ENCODE assay signal across 1 cellular context in genomic region chr14:24215495-24216344, GRCh38.
A peak's percentile ranks its signal among the peaks of the same experiment; 100 is the strongest.
TF ChIP-seq lines count a peak whose summit lies in the region.

Gene MDP1, minus strand, starts transcription at chr14:24216066. Its CDS starts 111 bp downstream, at chr14:24215955.

TF ChIP-seq in HepG2, 621 proteins besides CTCF, POLR2A, EP300 and RAD21 (continued from another document and continues in another):
- peak; percentile 93 for TF ChIP-seq TFAP4 (IDR thresholded peaks at IDR 0.05; ENCODE audit: borderline replicate concordance, low read depth)
- TF ChIP-seq ZNF530 (CRISPR knock-in tag; IDR thresholded peaks at IDR 0.05; ENCODE audit: low read depth) = no peak
- peak; percentile 55; the same call in 1 of the 2 replicates for TF ChIP-seq NFYB (CRISPR knock-in tag; IDR thresholded peaks at IDR 0.05)
- peak; percentile 37; the same call in 1 of the 2 replicates for TF ChIP-seq GPN1 (CRISPR knock-in tag; IDR thresholded peaks at IDR 0.05; ENCODE audit: borderline replicate concordance)
- TF ChIP-seq DRAP1 (CRISPR knock-in tag; IDR thresholded peaks at IDR 0.05) = peak; percentile 94
- peak; percentile 77; the same call in 1 of the 2 replicates for TF ChIP-seq NR3C1 (CRISPR knock-in tag; IDR thresholded peaks at IDR 0.05)
- peak; percentile 99 for TF ChIP-seq ERF (CRISPR knock-in tag; IDR thresholded peaks at IDR 0.05)
- no peak for TF ChIP-seq ZNF207 (IDR thresholded peaks at IDR 0.05; ENCODE audit: borderline replicate concordance)
- TF ChIP-seq ZNF577 (CRISPR knock-in tag; IDR thresholded peaks at IDR 0.05; ENCODE audit: borderline replicate concordance, low read depth) = 0 out of 2 replicates have a peak, but pooled peaks have one; percentile 28
- TF ChIP-seq ZNF430 (CRISPR knock-in tag; IDR thresholded peaks at IDR 0.05) = peak; percentile 98
- peak; percentile 95 for TF ChIP-seq EED (CRISPR knock-in tag; IDR thresholded peaks at IDR 0.05)
- no peak; the same call in 1 of the 2 replicates for TF ChIP-seq ISX (CRISPR knock-in tag; conservative IDR thresholded peaks at IDR 0.05)
- peak; percentile 100 for TF ChIP-seq ZNF619 (CRISPR knock-in tag; IDR thresholded peaks at IDR 0.05)
- TF ChIP-seq, protein P1, sequence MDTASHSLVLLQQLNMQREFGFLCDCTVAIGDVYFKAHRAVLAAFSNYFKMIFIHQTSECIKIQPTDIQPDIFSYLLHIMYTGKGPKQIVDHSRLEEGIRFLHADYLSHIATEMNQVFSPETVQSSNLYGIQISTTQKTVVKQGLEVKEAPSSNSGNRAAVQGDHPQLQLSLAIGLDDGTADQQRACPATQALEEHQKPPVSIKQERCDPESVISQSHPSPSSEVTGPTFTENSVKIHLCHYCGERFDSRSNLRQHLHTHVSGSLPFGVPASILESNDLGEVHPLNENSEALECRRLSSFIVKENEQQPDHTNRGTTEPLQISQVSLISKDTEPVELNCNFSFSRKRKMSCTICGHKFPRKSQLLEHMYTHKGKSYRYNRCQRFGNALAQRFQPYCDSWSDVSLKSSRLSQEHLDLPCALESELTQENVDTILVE (CRISPR knock-in tag; IDR thresholded peaks at IDR 0.05) = peak; percentile 97
- no peak for TF ChIP-seq TEAD3 (CRISPR knock-in tag; optimal IDR thresholded peaks at IDR 0.05; ENCODE audit: borderline replicate concordance)
- no peak for TF ChIP-seq NFE2L2 (IDR thresholded peaks at IDR 0.05; ENCODE audit: low read length)
- TF ChIP-seq, protein P2, sequence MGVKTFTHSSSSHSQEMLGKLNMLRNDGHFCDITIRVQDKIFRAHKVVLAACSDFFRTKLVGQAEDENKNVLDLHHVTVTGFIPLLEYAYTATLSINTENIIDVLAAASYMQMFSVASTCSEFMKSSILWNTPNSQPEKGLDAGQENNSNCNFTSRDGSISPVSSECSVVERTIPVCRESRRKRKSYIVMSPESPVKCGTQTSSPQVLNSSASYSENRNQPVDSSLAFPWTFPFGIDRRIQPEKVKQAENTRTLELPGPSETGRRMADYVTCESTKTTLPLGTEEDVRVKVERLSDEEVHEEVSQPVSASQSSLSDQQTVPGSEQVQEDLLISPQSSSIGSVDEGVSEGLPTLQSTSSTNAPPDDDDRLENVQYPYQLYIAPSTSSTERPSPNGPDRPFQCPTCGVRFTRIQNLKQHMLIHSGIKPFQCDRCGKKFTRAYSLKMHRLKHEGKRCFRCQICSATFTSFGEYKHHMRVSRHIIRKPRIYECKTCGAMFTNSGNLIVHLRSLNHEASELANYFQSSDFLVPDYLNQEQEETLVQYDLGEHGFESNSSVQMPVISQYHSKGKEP (CRISPR knock-in tag; IDR thresholded peaks at IDR 0.05) = 0 out of 2 replicates have a peak, but pooled peaks have one; percentile 67
- TF ChIP-seq BORCS8-MEF2B (CRISPR knock-in tag; IDR thresholded peaks at IDR 0.05) = peak; percentile 99
- TF ChIP-seq ZNF138 (CRISPR knock-in tag; IDR thresholded peaks at IDR 0.05; ENCODE audit: low read depth) = peak; percentile 91; the same call in 1 of the 2 replicates
- peak; percentile 81; the same call in 1 of the 2 replicates for TF ChIP-seq KIAA2018 (CRISPR knock-in tag; IDR thresholded peaks at IDR 0.05; ENCODE audit: borderline replicate concordance)
- peak; percentile 99 for TF ChIP-seq ZNF510 (CRISPR knock-in tag; IDR thresholded peaks at IDR 0.05; ENCODE audit: low read depth)
- TF ChIP-seq KMT2A (CRISPR knock-in tag; IDR thresholded peaks at IDR 0.05) = peak; percentile 99
- no peak for TF ChIP-seq CENPX (CRISPR knock-in tag; IDR thresholded peaks at IDR 0.05)
- TF ChIP-seq CBX5 (CRISPR knock-in tag; IDR thresholded peaks at IDR 0.05; ENCODE audit: borderline replicate concordance) = peak; percentile 98; the same call in 1 of the 2 replicates
- peak; percentile 75 for TF ChIP-seq ZNF883 (CRISPR knock-in tag; IDR thresholded peaks at IDR 0.05; ENCODE audit: not compliant biosample characterization)
- TF ChIP-seq, protein P3, sequence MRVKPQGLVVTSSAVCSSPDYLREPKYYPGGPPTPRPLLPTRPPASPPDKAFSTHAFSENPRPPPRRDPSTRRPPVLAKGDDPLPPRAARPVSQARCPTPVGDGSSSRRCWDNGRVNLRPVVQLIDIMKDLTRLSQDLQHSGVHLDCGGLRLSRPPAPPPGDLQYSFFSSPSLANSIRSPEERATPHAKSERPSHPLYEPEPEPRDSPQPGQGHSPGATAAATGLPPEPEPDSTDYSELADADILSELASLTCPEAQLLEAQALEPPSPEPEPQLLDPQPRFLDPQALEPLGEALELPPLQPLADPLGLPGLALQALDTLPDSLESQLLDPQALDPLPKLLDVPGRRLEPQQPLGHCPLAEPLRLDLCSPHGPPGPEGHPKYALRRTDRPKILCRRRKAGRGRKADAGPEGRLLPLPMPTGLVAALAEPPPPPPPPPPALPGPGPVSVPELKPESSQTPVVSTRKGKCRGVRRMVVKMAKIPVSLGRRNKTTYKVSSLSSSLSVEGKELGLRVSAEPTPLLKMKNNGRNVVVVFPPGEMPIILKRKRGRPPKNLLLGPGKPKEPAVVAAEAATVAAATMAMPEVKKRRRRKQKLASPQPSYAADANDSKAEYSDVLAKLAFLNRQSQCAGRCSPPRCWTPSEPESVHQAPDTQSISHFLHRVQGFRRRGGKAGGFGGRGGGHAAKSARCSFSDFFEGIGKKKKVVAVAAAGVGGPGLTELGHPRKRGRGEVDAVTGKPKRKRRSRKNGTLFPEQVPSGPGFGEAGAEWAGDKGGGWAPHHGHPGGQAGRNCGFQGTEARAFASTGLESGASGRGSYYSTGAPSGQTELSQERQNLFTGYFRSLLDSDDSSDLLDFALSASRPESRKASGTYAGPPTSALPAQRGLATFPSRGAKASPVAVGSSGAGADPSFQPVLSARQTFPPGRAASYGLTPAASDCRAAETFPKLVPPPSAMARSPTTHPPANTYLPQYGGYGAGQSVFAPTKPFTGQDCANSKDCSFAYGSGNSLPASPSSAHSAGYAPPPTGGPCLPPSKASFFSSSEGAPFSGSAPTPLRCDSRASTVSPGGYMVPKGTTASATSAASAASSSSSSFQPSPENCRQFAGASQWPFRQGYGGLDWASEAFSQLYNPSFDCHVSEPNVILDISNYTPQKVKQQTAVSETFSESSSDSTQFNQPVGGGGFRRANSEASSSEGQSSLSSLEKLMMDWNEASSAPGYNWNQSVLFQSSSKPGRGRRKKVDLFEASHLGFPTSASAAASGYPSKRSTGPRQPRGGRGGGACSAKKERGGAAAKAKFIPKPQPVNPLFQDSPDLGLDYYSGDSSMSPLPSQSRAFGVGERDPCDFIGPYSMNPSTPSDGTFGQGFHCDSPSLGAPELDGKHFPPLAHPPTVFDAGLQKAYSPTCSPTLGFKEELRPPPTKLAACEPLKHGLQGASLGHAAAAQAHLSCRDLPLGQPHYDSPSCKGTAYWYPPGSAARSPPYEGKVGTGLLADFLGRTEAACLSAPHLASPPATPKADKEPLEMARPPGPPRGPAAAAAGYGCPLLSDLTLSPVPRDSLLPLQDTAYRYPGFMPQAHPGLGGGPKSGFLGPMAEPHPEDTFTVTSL (CRISPR knock-in tag; IDR thresholded peaks at IDR 0.05; ENCODE audit: borderline replicate concordance) = no peak
- TF ChIP-seq ELF1 (CRISPR knock-in tag; IDR thresholded peaks at IDR 0.05) = peak; percentile 92
- TF ChIP-seq PRPF4 (IDR thresholded peaks at IDR 0.05; ENCODE audit: low read depth, low read length, poor library complexity, severe bottlenecking) = peak; percentile 23
- TF ChIP-seq, protein P4, sequence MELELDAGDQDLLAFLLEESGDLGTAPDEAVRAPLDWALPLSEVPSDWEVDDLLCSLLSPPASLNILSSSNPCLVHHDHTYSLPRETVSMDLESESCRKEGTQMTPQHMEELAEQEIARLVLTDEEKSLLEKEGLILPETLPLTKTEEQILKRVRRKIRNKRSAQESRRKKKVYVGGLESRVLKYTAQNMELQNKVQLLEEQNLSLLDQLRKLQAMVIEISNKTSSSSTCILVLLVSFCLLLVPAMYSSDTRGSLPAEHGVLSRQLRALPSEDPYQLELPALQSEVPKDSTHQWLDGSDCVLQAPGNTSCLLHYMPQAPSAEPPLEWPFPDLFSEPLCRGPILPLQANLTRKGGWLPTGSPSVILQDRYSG (CRISPR knock-in tag; IDR thresholded peaks at IDR 0.05) = no peak
- peak; percentile 98 for TF ChIP-seq ZNF615 (CRISPR knock-in tag; IDR thresholded peaks at IDR 0.05; ENCODE audit: borderline replicate concordance)
- TF ChIP-seq, protein P5, sequence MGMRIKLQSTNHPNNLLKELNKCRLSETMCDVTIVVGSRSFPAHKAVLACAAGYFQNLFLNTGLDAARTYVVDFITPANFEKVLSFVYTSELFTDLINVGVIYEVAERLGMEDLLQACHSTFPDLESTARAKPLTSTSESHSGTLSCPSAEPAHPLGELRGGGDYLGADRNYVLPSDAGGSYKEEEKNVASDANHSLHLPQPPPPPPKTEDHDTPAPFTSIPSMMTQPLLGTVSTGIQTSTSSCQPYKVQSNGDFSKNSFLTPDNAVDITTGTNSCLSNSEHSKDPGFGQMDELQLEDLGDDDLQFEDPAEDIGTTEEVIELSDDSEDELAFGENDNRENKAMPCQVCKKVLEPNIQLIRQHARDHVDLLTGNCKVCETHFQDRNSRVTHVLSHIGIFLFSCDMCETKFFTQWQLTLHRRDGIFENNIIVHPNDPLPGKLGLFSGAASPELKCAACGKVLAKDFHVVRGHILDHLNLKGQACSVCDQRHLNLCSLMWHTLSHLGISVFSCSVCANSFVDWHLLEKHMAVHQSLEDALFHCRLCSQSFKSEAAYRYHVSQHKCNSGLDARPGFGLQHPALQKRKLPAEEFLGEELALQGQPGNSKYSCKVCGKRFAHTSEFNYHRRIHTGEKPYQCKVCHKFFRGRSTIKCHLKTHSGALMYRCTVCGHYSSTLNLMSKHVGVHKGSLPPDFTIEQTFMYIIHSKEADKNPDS (CRISPR knock-in tag; IDR thresholded peaks at IDR 0.05) = peak; percentile 38; the same call in 1 of the 2 replicates
- no peak for TF ChIP-seq THAP8 (CRISPR knock-in tag; IDR thresholded peaks at IDR 0.05; ENCODE audit: borderline replicate concordance)
- TF ChIP-seq HNRNPLL (IDR thresholded peaks at IDR 0.05; ENCODE audit: low read depth, low read length, poor library complexity, severe bottlenecking) = peak; percentile 97
- TF ChIP-seq YY1 (IDR thresholded peaks at IDR 0.05; ENCODE audit: insufficient read depth, insufficient replicate concordance, low read depth, low read length) = peak; percentile 96
- TF ChIP-seq SRSF4 (IDR thresholded peaks at IDR 0.05; ENCODE audit: low read depth, low read length, poor library complexity, severe bottlenecking) = no peak
- TF ChIP-seq CEBPG (CRISPR knock-in tag; IDR thresholded peaks at IDR 0.05) = peak; percentile 98
- TF ChIP-seq MED13 (CRISPR knock-in tag; IDR thresholded peaks at IDR 0.05) = peak; percentile 72; the same call in 1 of the 2 replicates
